Comparison of ENCODE assay signal across 22 cellular contexts in the genomic region with DNA sequence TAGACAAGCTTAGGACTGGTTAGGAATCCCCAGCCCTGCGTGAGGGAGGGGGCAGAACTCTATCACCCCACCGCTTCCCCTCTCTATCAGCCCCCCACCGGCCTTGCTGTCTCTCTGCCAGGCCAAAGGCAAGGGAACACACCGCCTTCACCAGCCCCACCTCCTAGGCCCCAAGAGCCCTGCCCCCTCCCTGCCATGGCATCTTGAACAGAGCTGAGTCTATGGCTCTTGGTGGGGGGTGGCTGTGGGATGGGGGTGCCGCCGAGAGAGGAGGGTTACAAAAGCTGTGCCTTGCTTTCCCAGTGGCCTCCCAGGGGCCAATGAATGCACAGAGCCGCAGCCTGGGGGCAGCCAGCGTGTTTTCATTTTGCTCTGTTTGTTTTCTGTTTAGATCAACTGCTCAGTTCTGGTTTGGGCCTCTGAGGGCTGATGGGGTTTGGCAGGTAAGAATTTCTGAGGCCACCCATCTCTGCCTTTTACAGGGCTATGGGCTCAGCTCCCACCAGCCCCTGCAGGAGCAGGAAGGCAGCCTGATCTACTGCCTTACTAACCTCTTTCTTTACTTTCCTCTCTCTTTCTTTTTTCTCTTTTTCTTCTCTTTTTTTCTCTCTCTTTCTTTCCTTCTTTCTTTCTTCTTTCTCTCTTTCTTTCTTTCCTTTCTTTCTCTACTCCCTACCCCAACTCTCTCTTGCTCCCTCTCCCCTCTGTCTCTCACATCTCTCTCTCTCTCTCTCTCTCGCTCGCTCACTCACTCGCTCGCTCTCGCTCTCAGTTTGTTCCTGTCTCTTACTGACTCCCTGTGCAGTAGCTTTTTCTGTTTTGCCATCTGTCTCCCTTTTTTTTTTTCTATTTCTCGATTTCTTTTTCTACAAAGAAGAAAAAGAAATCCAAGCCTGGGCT.
A peak's percentile ranks its signal among the peaks of the same experiment; 100 is the strongest.
DNase-seq lines count a peak whose midpoint lies in the region; ATAC-seq, FAIRE-seq and TF ChIP-seq lines count a peak whose summit lies in the region.
"Had no signal": no experiment of that assay in that cellular context is flagged by ENCODE, and none has a peak within 500 bp of the region (broad histone marks: within the 10 kb centered on the region; RNA-seq: fewer than 3 reads in every experiment).

No MANE protein-coding gene starts in this region.

- H3K27ac Mint-ChIP-seq in GM23338, result no peak overlapping the region
- peak overlapping the region; percentile 70 for H3K27ac Mint-ChIP-seq in osteocyte (ENCODE audit: unreplicated experiment)
- H3K27ac Mint-ChIP-seq: CD4-positive, alpha-beta memory T cell had no signal

- no peaks in the 10 kb centered on the region for H3F3A ChIP-seq in GM23338 (replicated peaks; ENCODE audit: low read depth)

- no peaks in the 10 kb centered on the region for H3K27me3 ChIP-seq in GM23338 (ENCODE audit: insufficient read depth)

- H2AFZ ChIP-seq in GM23338, result peak overlapping the region; percentile 59; the same call in 1 of the 2 replicates

- intact Hi-C loops in kidney (cut with DNase I), result no loop called here

- H3K9ac ChIP-seq in kidney (ENCODE audit: low read length in 2 of 2), result no peak overlapping the region
- H3K9ac ChIP-seq: BLaER1 had no signal

- no peaks in the 10 kb centered on the region for H3K79me2 ChIP-seq in GM23338 (replicated peaks; ENCODE audit: insufficient read depth)

- H3K27me3 Mint-ChIP-seq in GM23338 (ENCODE audit: insufficient read depth, low read depth, poor library complexity), result peaks cover 4% of the 10 kb centered on the region
- no peaks in the 10 kb centered on the region for H3K27me3 Mint-ChIP-seq in osteocyte (ENCODE audit: unreplicated experiment)
- H3K27me3 Mint-ChIP-seq: CD4-positive, alpha-beta memory T cell had no signal

- ATAC-seq in GM23338, result peak; percentile 85
- ATAC-seq: A549, GM12878, Right ventricle myocardium inferior had no signal

- H3K9me3 Mint-ChIP-seq in GM23338, result no peaks in the 10 kb centered on the region
- H3K9me3 Mint-ChIP-seq in osteocyte (ENCODE audit: unreplicated experiment), result peaks cover 5% of the 10 kb centered on the region

- H3K4me3 Mint-ChIP-seq in GM23338 (no peak overlapping the region), osteocyte (ENCODE audit: unreplicated experiment) (no peak overlapping the region)
- H3K4me3 Mint-ChIP-seq: CD4-positive, alpha-beta memory T cell had no signal

- no peaks in the 10 kb centered on the region for H4K20me1 ChIP-seq in GM23338 (replicated peaks; ENCODE audit: insufficient read depth)
- H4K20me1 ChIP-seq: BLaER1 had no signal

- no peaks in the 10 kb centered on the region for H3K9me3 ChIP-seq in kidney (ENCODE audit: control insufficient read depth in 1 of 2, low read length in 2 of 2)
- H3K9me3 ChIP-seq: A549 had no signal

- H3K36me3 ChIP-seq in GM23338 (ENCODE audit: insufficient read depth) (no peaks in the 10 kb centered on the region), kidney (ENCODE audit: control insufficient read depth in 1 of 2, insufficient read depth in 2 of 2, low read length in 2 of 2) (no peaks in the 10 kb centered on the region)
- H3K36me3 ChIP-seq: BLaER1 had no signal

- H3K4me1 Mint-ChIP-seq in GM23338 (peaks cover 8% of the 10 kb centered on the region), osteocyte (ENCODE audit: unreplicated experiment) (peaks cover 22% of the 10 kb centered on the region)
- H3K4me1 Mint-ChIP-seq: CD4-positive, alpha-beta memory T cell had no signal

- no peak for FAIRE-seq in kidney (lab: Jason Lieb, UNC)
- FAIRE-seq: GM12878, GM19239, RCC 7860 had no signal

- H3K4me2 ChIP-seq in GM23338, result no peak overlapping the region
- H3K4me2 ChIP-seq: A549, BLaER1 had no signal

- peak; percentile 10 for DNase-seq in GM23338 (ENCODE audit: low spot score)
- peak; percentile 24 for DNase-seq in NCI-H69 (lab: John Stamatoyannopoulos, UW)
- peak; percentile 50 for DNase-seq in islet precursor cell
- peak; percentile 77 for DNase-seq in osteocyte (ENCODE audit: extremely low spot score, unreplicated experiment)
- DNase-seq in SW480 (ENCODE audit: low spot score), result no peak
- no peak for DNase-seq in kidney
- DNase-seq in SK-N-DZ (ENCODE audit: low spot score), result no peak
- no peak for DNase-seq in NCI-H1048 (lab: John Stamatoyannopoulos, UW)
- DNase-seq: CD4-positive, alpha-beta memory T cell; DMS153; GOT3; KG1; NCI-H1417; NCI-H187; NCI-H446 treated with DMSO at 0.1 percent for 48 hours had no signal

- H3K4me1 ChIP-seq in GM23338 (ENCODE audit: insufficient read depth), result no peaks in the 10 kb centered on the region
- H3K4me1 ChIP-seq in kidney (ENCODE audit: control insufficient read depth in 1 of 2, insufficient read depth in 1 of 2, low read depth in 1 of 2, low read length in 2 of 2), result no peaks in the 10 kb centered on the region
- H3K4me1 ChIP-seq: A549, BLaER1 had no signal

- no peak for TF ChIP-seq CTCF in GM23338 (conservative IDR thresholded peaks at IDR 0.05; ENCODE audit: low read depth in 2 of 2)
- TF ChIP-seq CTCF in osteocyte (IDR thresholded peaks at IDR 0.05), result no peak
- TF ChIP-seq CTCF in kidney (IDR thresholded peaks at IDR 0.05; ENCODE audit: borderline replicate concordance, extremely low read depth, insufficient read depth), result no peak

- H3K9me2 ChIP-seq in GM23338 (ENCODE audit: insufficient read depth), result no peaks in the 10 kb centered on the region

- no peaks in the 10 kb centered on the region for H3K36me3 Mint-ChIP-seq in GM23338 (ENCODE audit: low read depth)
- H3K36me3 Mint-ChIP-seq in osteocyte (ENCODE audit: unreplicated experiment), result no peaks in the 10 kb centered on the region
- H3K36me3 Mint-ChIP-seq: CD4-positive, alpha-beta memory T cell had no signal

- H3K27ac ChIP-seq in GM23338 (ENCODE audit: low read depth), result no peak overlapping the region
- no peak overlapping the region for H3K27ac ChIP-seq in kidney (ENCODE audit: low read depth in 2 of 2, low read length in 2 of 2)
- H3K27ac ChIP-seq: A549, BLaER1, SK-N-MC had no signal

- H3K4me3 ChIP-seq in GM23338 (no peak overlapping the region), kidney (ENCODE audit: low read length in 2 of 2) (no peak overlapping the region)
- H3K4me3 ChIP-seq: A549, BLaER1, GM12878, SK-N-MC had no signal

TF ChIP-seq in GM23338, 12 proteins besides CTCF, POLR2A, EP300 and RAD21:
- TF ChIP-seq JUNB (IDR thresholded peaks at IDR 0.05; ENCODE audit: unreplicated experiment), result no peak
- no peak for TF ChIP-seq CREB1 (CRISPR knock-in tag; IDR thresholded peaks at IDR 0.05; ENCODE audit: low read depth)
- TF ChIP-seq POLR2AphosphoS5 (IDR thresholded peaks at IDR 0.05; ENCODE audit: low read depth), result no peak
- no peak for TF ChIP-seq ZNF331 (CRISPR knock-in tag; IDR thresholded peaks at IDR 0.05; ENCODE audit: low read depth)
- TF ChIP-seq, protein P1, sequence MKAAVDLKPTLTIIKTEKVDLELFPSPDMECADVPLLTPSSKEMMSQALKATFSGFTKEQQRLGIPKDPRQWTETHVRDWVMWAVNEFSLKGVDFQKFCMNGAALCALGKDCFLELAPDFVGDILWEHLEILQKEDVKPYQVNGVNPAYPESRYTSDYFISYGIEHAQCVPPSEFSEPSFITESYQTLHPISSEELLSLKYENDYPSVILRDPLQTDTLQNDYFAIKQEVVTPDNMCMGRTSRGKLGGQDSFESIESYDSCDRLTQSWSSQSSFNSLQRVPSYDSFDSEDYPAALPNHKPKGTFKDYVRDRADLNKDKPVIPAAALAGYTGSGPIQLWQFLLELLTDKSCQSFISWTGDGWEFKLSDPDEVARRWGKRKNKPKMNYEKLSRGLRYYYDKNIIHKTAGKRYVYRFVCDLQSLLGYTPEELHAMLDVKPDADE (IDR thresholded peaks at IDR 0.05), result no peak
- no peak for TF ChIP-seq NANOG (IDR thresholded peaks at IDR 0.05; ENCODE audit: borderline replicate concordance)
TF ChIP-seq in GM23338: peak in this region for 0.

Comparison
In these comparisons a context has a peak if more than half of its experiments do, and no peak if none do; other contexts are left out.
1. DNase-seq: peak in GM23338 (single experiment), NCI-H69 (single experiment), islet precursor cell (single experiment) and osteocyte (single experiment); none in SW480 (single experiment), kidney (single experiment), SK-N-DZ (single experiment) and NCI-H1048 (single experiment).